ENCODE assay signal across 24 cellular contexts in genomic region chr20:38067717-38068365, GRCh38. TPM values are rescaled to one million over a fixed set of nuclear protein-coding genes. Genes with fewer than 3 reads are reported as not detected.
DNase-seq lines count a peak whose midpoint lies in the region; ATAC-seq and TF ChIP-seq lines count a peak whose summit lies in the region.
"Had no signal": no experiment of that assay in that cellular context is flagged by ENCODE, and none has a peak within 500 bp of the region (broad histone marks: within the 10 kb centered on the region; RNA-seq: fewer than 3 reads in every experiment).

No MANE protein-coding gene starts in this region.

- H3K27ac ChIP-seq in left ventricle myocardium inferior (replicated peaks), result peak overlapping the region; percentile 89
- peak overlapping the region; percentile 90 for H3K27ac ChIP-seq in psoas muscle
- H3K27ac ChIP-seq in transverse colon, result no peak overlapping the region
- H3K27ac ChIP-seq in upper lobe of right lung, result no peak overlapping the region
- H3K27ac ChIP-seq: ascending aorta, lower lobe of right lung, testis had no signal

- H3K9me3 ChIP-seq in left ventricle myocardium inferior (replicated peaks) (no peaks in the 10 kb centered on the region), psoas muscle (no peaks in the 10 kb centered on the region), transverse colon (no peaks in the 10 kb centered on the region), upper lobe of right lung (no peaks in the 10 kb centered on the region)
- H3K9me3 ChIP-seq: ascending aorta, lower lobe of right lung, sigmoid colon, testis had no signal

- ATAC-seq in psoas muscle (peak; percentile 61 to 74 (median 65)), upper lobe of right lung (no peak), HG02610 (IDR thresholded peaks at IDR 0.05; ENCODE audit: unreplicated experiment) (no peak)
- ATAC-seq in naive thymus-derived CD8-positive, alpha-beta T cell, result no peak
- ATAC-seq: activated CD4-positive, CD25-positive, alpha-beta regulatory T cell treated with anti-CD3 and anti-CD28 coated beads, Interleukin-2, amount 50 U/mL, for 24 hours; esophagus mucosa; GM23338; stimulated activated memory B cell treated with anti-CD40 and anti-IgM and Interleukin-4, amounts not matched to agents 10 μg/mL and 1 μg/mL and 100 μg/mL, for 72 hours had no signal

- TF ChIP-seq EP300 in transverse colon (IDR thresholded peaks at IDR 0.05; ENCODE audit: low read depth), result no peak

- peaks cover 0 to 17% (median 7%) of the 10 kb centered on the region in 4 donors for H3K4me1 Mint-ChIP-seq in naive thymus-derived CD8-positive, alpha-beta T cell
- H3K4me1 Mint-ChIP-seq: immature natural killer cell had no signal

- H3K4me1 ChIP-seq in left ventricle myocardium inferior, result peaks cover 47% of the 10 kb centered on the region
- peaks cover 29% of the 10 kb centered on the region for H3K4me1 ChIP-seq in psoas muscle
- peaks cover 3 to 9% (median 4%) of the 10 kb centered on the region in 4 donors for H3K4me1 ChIP-seq in transverse colon
- H3K4me1 ChIP-seq in upper lobe of right lung, result no peaks in the 10 kb centered on the region
- H3K4me1 ChIP-seq: testis had no signal

- intact Hi-C loops in left ventricle myocardium inferior (cut with micrococcal nuclease), result no loop called here
- intact Hi-C loops in psoas muscle (cut with DNase I), result loop anchor here in 1 of 2 donors (10.0 kb wide), 1 partner anchor 247 kb away; no protein-coding TSS in a partner anchor
- intact Hi-C loops in transverse colon (cut with DNase I; ENCODE audit: low total_unique reads), result no loop called here
- intact Hi-C loops in upper lobe of right lung (cut with DNase I), result no loop called here

- H3K27me3 ChIP-seq in left ventricle myocardium inferior (ENCODE audit: low read depth) (no peaks in the 10 kb centered on the region), psoas muscle (ENCODE audit: insufficient read depth in 3 of 3, low read length in 2 of 3) (no peaks in the 10 kb centered on the region), transverse colon (no peaks in the 10 kb centered on the region), upper lobe of right lung (no peaks in the 10 kb centered on the region)
- H3K27me3 ChIP-seq: ascending aorta, sigmoid colon, testis had no signal

- no peaks in the 10 kb centered on the region for H3K9me3 Mint-ChIP-seq in naive thymus-derived CD8-positive, alpha-beta T cell
- H3K9me3 Mint-ChIP-seq: activated naive CD4-positive, alpha-beta T cell treated with anti-CD3 and anti-CD28 coated beads, Interleukin-2, amount 50 U/mL, for 24 hours; CD4-positive, alpha-beta memory T cell; GM23338; immature natural killer cell had no signal

- H3K27me3 Mint-ChIP-seq in naive thymus-derived CD8-positive, alpha-beta T cell, result no peaks in the 10 kb centered on the region
- H3K27me3 Mint-ChIP-seq: activated naive CD4-positive, alpha-beta T cell treated with anti-CD3 and anti-CD28 coated beads, Interleukin-2, amount 50 U/mL, for 24 hours; CD4-positive, alpha-beta memory T cell; stimulated activated memory B cell treated with anti-CD40 and anti-IgM and Interleukin-4, amounts not matched to agents 10 μg/mL and 1 μg/mL and 100 μg/mL, for 72 hours had no signal

- H3K4me3 ChIP-seq in left ventricle myocardium inferior (no peak overlapping the region), psoas muscle (no peak overlapping the region), transverse colon (no peak overlapping the region), upper lobe of right lung (no peak overlapping the region)
- H3K4me3 ChIP-seq: ascending aorta, GM23338, lower lobe of right lung, sigmoid colon, testis had no signal

- DNase-seq in DMS 273 treated with DMSO at 0.1 percent for 48 hours (lab: John Stamatoyannopoulos, UW) (peak; percentile 68), SK-N-DZ (ENCODE audit: low spot score) (peak; percentile 22), left ventricle myocardium inferior (no peak), psoas muscle (no peak), transverse colon (no peak), upper lobe of right lung (no peak)
- no peak for DNase-seq in naive thymus-derived CD8-positive, alpha-beta T cell
- DNase-seq: CD4-positive, alpha-beta memory T cell; DMS79; immature natural killer cell; KBM-7; lower lobe of right lung; MV-4-11; NCI-H2029; sigmoid colon; T1000; testis had no signal

- no peak for TF ChIP-seq CTCF in left ventricle myocardium inferior (IDR thresholded peaks at IDR 0.05; ENCODE audit: borderline replicate concordance)
- no peak for TF ChIP-seq CTCF in psoas muscle (IDR thresholded peaks at IDR 0.05)
- TF ChIP-seq CTCF in transverse colon (IDR thresholded peaks at IDR 0.05), result no peak
- TF ChIP-seq CTCF in upper lobe of right lung (IDR thresholded peaks at IDR 0.05), result no peak

- H3K27ac Mint-ChIP-seq in naive thymus-derived CD8-positive, alpha-beta T cell, result no peak overlapping the region
- H3K27ac Mint-ChIP-seq: activated naive CD4-positive, alpha-beta T cell treated with anti-CD3 and anti-CD28 coated beads, Interleukin-2, amount 50 U/mL, for 24 hours; GM23338; stimulated activated memory B cell treated with anti-CD40 and anti-IgM and Interleukin-4, amounts not matched to agents 10 μg/mL and 1 μg/mL and 100 μg/mL, for 72 hours had no signal

- H3K36me3 ChIP-seq in left ventricle myocardium inferior (peaks cover 89% of the 10 kb centered on the region), psoas muscle (ENCODE audit: insufficient read depth in 1 of 2, low read depth in 1 of 2) (peaks cover 14 to 78% of the 10 kb centered on the region in 2 donors), transverse colon (peaks cover 0 to 68% (median 20%) of the 10 kb centered on the region in 4 donors), upper lobe of right lung (peaks cover 92% of the 10 kb centered on the region)

- in situ Hi-C loops in transverse colon (cut with MboI; ENCODE audit: low pct_ligation_motif_present in 1 of 4, low pct_unique_long_range_greater_than_20kb in 1 of 4, low sequenced_read_pairs in 3 of 4), result loop anchor here in 3 of 4 donors (5.0 to 25.0 kb wide), 5 partner anchors 94 to 344 kb away; partner anchors contain the start of gene TGM2 (in 2 of the 3)

- H3K4me3 Mint-ChIP-seq in naive thymus-derived CD8-positive, alpha-beta T cell, result no peak overlapping the region
- H3K4me3 Mint-ChIP-seq: activated naive CD4-positive, alpha-beta T cell treated with anti-CD3 and anti-CD28 coated beads, Interleukin-2, amount 50 U/mL, for 24 hours; CD4-positive, alpha-beta memory T cell; GM23338; immature natural killer cell; stimulated activated memory B cell treated with anti-CD40 and anti-IgM and Interleukin-4, amounts not matched to agents 10 μg/mL and 1 μg/mL and 100 μg/mL, for 72 hours had no signal

- peaks cover 37 to 75% (median 60%) of the 10 kb centered on the region in 3 donors for H3K36me3 Mint-ChIP-seq in naive thymus-derived CD8-positive, alpha-beta T cell

- 34 to 54% (median 40%) methylated on average over 15 of the region's 15 CpGs for WGBS in psoas muscle, 3 donors
- WGBS in transverse colon (ENCODE audit: low coverage in 1 of 2), 2 donors, result 89 to 90% methylated on average over 4 to 15 of the region's 15 CpGs

- no peak for TF ChIP-seq POLR2A in transverse colon (IDR thresholded peaks at IDR 0.05)

- POLR2A ChIA-PET in naive thymus-derived CD8-positive, alpha-beta T cell (lab: Charles Lee), result interaction anchor here (0.5 kb wide), 1 partner anchor 24 kb away, joined by 3 read pairs; no protein-coding TSS in a partner anchor

RNA-seq across cellular contexts. Expression of gene RPRD1B, which starts 34.3 kb away (rescaled TPM):
- polyA plus RNA-seq in SK-N-DZ (2014; cell fraction: cytosol; rRNA removed), result 34.6 and 36.6 TPM in 2 replicates
- polyA plus RNA-seq in SK-N-DZ (2014; cell fraction: nucleus; rRNA removed), result 22.7 and 36.8 TPM in 2 replicates
- total RNA-seq in left ventricle myocardium inferior, result 58.9 TPM
- 10 to 100 TPM; 32.7 to 55.7 (median 44.4) TPM for total RNA-seq in psoas muscle
- polyA plus RNA-seq in psoas muscle, result 10 to 100 TPM; 14.0 to 29.9 (median 29.4) TPM
- total RNA-seq in naive thymus-derived CD8-positive, alpha-beta T cell, result 10 to 100 TPM; 41.9 to 48.1 TPM
- polyA plus RNA-seq in naive thymus-derived CD8-positive, alpha-beta T cell, result 1 to 10 TPM; 2.9 to 4.9 (median 4.0) TPM
- total RNA-seq in transverse colon, result 10 to 100 TPM; 16.5 to 35.9 (median 21.0) TPM
- total RNA-seq in upper lobe of right lung, result 33.1 TPM

RNA-seq across cellular contexts. Expression of gene TTI1, which starts 34.6 kb away (rescaled TPM):
- polyA plus RNA-seq in SK-N-DZ (2014; cell fraction: cytosol; rRNA removed), result 54.0 and 68.2 TPM in 2 replicates
- polyA plus RNA-seq in SK-N-DZ (2014; cell fraction: nucleus; rRNA removed), result 44.5 and 70.0 TPM in 2 replicates
- total RNA-seq in left ventricle myocardium inferior (12.1 TPM), psoas muscle (10 to 100 TPM; 11.9 to 24.0 (median 14.8) TPM), transverse colon (10 to 100 TPM in 2 of 4 donors, 1 to 10 TPM in 2; 4.5 to 19.5 (median 9.4) TPM), upper lobe of right lung (16.3 TPM)
- 10 to 100 TPM; 11.4 to 29.7 (median 19.5) TPM for polyA plus RNA-seq in psoas muscle
- total RNA-seq in naive thymus-derived CD8-positive, alpha-beta T cell, result 10 to 100 TPM; 25.9 to 27.1 TPM
- polyA plus RNA-seq in naive thymus-derived CD8-positive, alpha-beta T cell, result 10 to 100 TPM; 10.0 to 15.3 (median 12.0) TPM

Comparison
In these comparisons a context has a peak if more than half of its experiments do, and no peak if none do; other contexts are left out.
1. DNase-seq: peak in DMS 273 treated with DMSO at 0.1 percent for 48 hours (single experiment) and SK-N-DZ (single experiment); none in left ventricle myocardium inferior (single experiment), psoas muscle (0 of 2), naive thymus-derived CD8-positive, alpha-beta T cell (0 of 10), transverse colon (single experiment) and upper lobe of right lung (single experiment).
2. H3K27ac ChIP-seq: peak in left ventricle myocardium inferior (single experiment) and psoas muscle (single experiment); none in transverse colon (0 of 4) and upper lobe of right lung (single experiment).
3. ATAC-seq: peak in psoas muscle (4 of 4); none in naive thymus-derived CD8-positive, alpha-beta T cell (0 of 2), upper lobe of right lung (single experiment) and HG02610 (single experiment).